13 cellular contexts compared by ENCODE assay signal in genomic region chr6:133341607-133342158, GRCh38.
DNase-seq lines count a peak whose midpoint lies in the region; ATAC-seq and TF ChIP-seq lines count a peak whose summit lies in the region.
"Had no signal": no experiment of that assay in that cellular context is flagged by ENCODE, and none has a peak within 500 bp of the region (broad histone marks: within the 10 kb centered on the region; RNA-seq: fewer than 3 reads in every experiment).

No MANE protein-coding gene starts in this region.

- DNase-seq in A673 (ENCODE audit: low spot score) = peak; percentile 47
- DNase-seq in HT1080 (ENCODE audit: low read depth) = peak; percentile 72
- DNase-seq in PC-3 = peak; percentile 83
- peak; percentile 53 for DNase-seq in glomerular visceral epithelial cell (ENCODE audit: extremely low spot score)
- DNase-seq in mesendoderm = no peak
- no peak for DNase-seq in DMS79 treated with DMSO at 0.1 percent for 48 hours (lab: John Stamatoyannopoulos, UW)
- DNase-seq in activated naive CD4-positive, alpha-beta T cell treated with anti-CD3 and anti-CD28 coated beads, Interleukin-2, amount 50 U/mL, for 16 hours = no peak
- DNase-seq: effector CD4-positive, alpha-beta T cell; hypothalamus; T-helper 1 cell had no signal

- no peaks in the 10 kb centered on the region for H3K9me2 ChIP-seq in PC-3 (replicated peaks; ENCODE audit: low read length)

- no peak overlapping the region for H3K56ac ChIP-seq in mesendoderm (ENCODE audit: low read length)

- POLR2A ChIA-PET in A673 (lab: Charles Lee; ENCODE audit: low non-redundant PET) = no interaction called here
- POLR2A ChIA-PET in PC-3 (lab: Charles Lee; ENCODE audit: unreplicated experiment) = no interaction called here

- no peak overlapping the region for H3K4ac ChIP-seq in mesendoderm (ENCODE audit: low read depth, low read length)

- CTCF ChIA-PET in A673 (lab: Charles Lee) = no interaction called here
- CTCF ChIA-PET in PC-3 (lab: Charles Lee) = interaction anchor here (0.6 kb wide), 1 partner anchor 1749 kb away, joined by 3 read pairs; no protein-coding TSS in a partner anchor

- ATAC-seq in PC-3 = peak; percentile 68
- ATAC-seq in GM21825 (IDR thresholded peaks at IDR 0.05; ENCODE audit: unreplicated experiment) = no peak

- peaks cover 13% of the 10 kb centered on the region for H3K79me2 ChIP-seq in PC-3 (ENCODE audit: low read length)
- no peaks in the 10 kb centered on the region for H3K79me2 ChIP-seq in mesendoderm (ENCODE audit: control insufficient read depth, insufficient read depth, low read length)

- no peak overlapping the region for H3K18ac ChIP-seq in mesendoderm (ENCODE audit: low read length)

- intact Hi-C loops in A673 (cut with micrococcal nuclease; ENCODE audit: unreplicated experiment) = no loop called here
- intact Hi-C loops in PC-3 (cut with micrococcal nuclease) = loop anchor here (5.0 kb wide), 1 partner anchor 99 kb away; the partner anchor contains the start of gene EYA4

- no peak overlapping the region for H2AK5ac ChIP-seq in mesendoderm (ENCODE audit: low read length)

- H2AFZ ChIP-seq in PC-3 (ENCODE audit: low read length) = no peak overlapping the region

- H3K4me3 ChIP-seq in A673 (ENCODE audit: low read depth, low read length, poor library complexity, severe bottlenecking) (no peak overlapping the region), PC-3 (ENCODE audit: low read length) (no peak overlapping the region), mesendoderm (ENCODE audit: low read length) (no peak overlapping the region)
- H3K4me3 ChIP-seq: right atrium auricular region, thyroid gland had no signal

- H2BK15ac ChIP-seq in mesendoderm (replicated peaks; ENCODE audit: low read depth) = no peak overlapping the region

- H3K9me3 ChIP-seq in A673 (ENCODE audit: low read depth, low read length, poor library complexity, severe bottlenecking) (no peaks in the 10 kb centered on the region), PC-3 (ENCODE audit: low read length) (no peaks in the 10 kb centered on the region)
- H3K9me3 ChIP-seq: right atrium auricular region, thyroid gland had no signal

- H4K5ac ChIP-seq in mesendoderm (ENCODE audit: low read length) = no peak overlapping the region

- H3K27me3 ChIP-seq in A673 (replicated peaks; ENCODE audit: insufficient read depth, low read depth, low read length, poor library complexity) = no peaks in the 10 kb centered on the region
- H3K27me3 ChIP-seq in PC-3 (ENCODE audit: low read length) = no peaks in the 10 kb centered on the region
- H3K27me3 ChIP-seq in mesendoderm (ENCODE audit: insufficient read depth, low read length, poor library complexity) = no peaks in the 10 kb centered on the region
- H3K27me3 ChIP-seq: right atrium auricular region, thyroid gland had no signal

- H3K4me1 ChIP-seq in A673 (ENCODE audit: insufficient read depth, low read length, poor library complexity, severe bottlenecking) (peaks cover 4% of the 10 kb centered on the region), PC-3 (ENCODE audit: insufficient read depth, low read length) (peaks cover 37% of the 10 kb centered on the region), mesendoderm (ENCODE audit: control insufficient read depth, low read depth, low read length) (peaks cover 2% of the 10 kb centered on the region)
- H3K4me1 ChIP-seq: right atrium auricular region had no signal

- no CpG with 5 or more reads among the region's 1 CpG for WGBS in mesendoderm (ENCODE audit: extremely low coverage, insufficient coverage, low lambda C conversion rate)

- no peaks in the 10 kb centered on the region for H3F3A ChIP-seq in PC-3 (ENCODE audit: low read length, unreplicated experiment)

- H4K8ac ChIP-seq in mesendoderm (ENCODE audit: low read depth, low read length) = no peak overlapping the region

- H3K23ac ChIP-seq in mesendoderm (ENCODE audit: low read length) = no peak overlapping the region

- no peaks in the 10 kb centered on the region for H4K20me1 ChIP-seq in PC-3 (ENCODE audit: low read length)

- H3K9ac ChIP-seq in PC-3 (ENCODE audit: low read length) (no peak overlapping the region), mesendoderm (ENCODE audit: low read length) (no peak overlapping the region)

- TF ChIP-seq CTCF in A673 (conservative IDR thresholded peaks at IDR 0.05; ENCODE audit: low read depth, low read length) (no peak), PC-3 (conservative IDR thresholded peaks at IDR 0.05; ENCODE audit: low read depth, low read length) (no peak)

- H3K27ac ChIP-seq in A673 (ENCODE audit: low read depth, low read length, poor library complexity, severe bottlenecking) = no peak overlapping the region
- H3K27ac ChIP-seq in PC-3 (ENCODE audit: low read length) = peak overlapping the region; percentile 74
- no peak overlapping the region for H3K27ac ChIP-seq in mesendoderm (ENCODE audit: low read depth, low read length)
- H3K27ac ChIP-seq: right atrium auricular region had no signal

- BruUV-seq in A673 (replicated peaks; lab: Mats Ljungman, UMichigan) (no TSS peak), PC-3 (replicated peaks; lab: Mats Ljungman, UMichigan) (no TSS peak)

- no peak overlapping the region for H2BK5ac ChIP-seq in mesendoderm (ENCODE audit: low read length)

- H2BK120ac ChIP-seq in mesendoderm (ENCODE audit: low read depth, low read length) = no peak overlapping the region

- H3K36me3 ChIP-seq in A673 (ENCODE audit: insufficient read depth, low read length, poor library complexity, severe bottlenecking) (no peaks in the 10 kb centered on the region), PC-3 (ENCODE audit: low read depth, low read length) (no peaks in the 10 kb centered on the region), mesendoderm (ENCODE audit: control insufficient read depth, insufficient read depth, low read length) (no peaks in the 10 kb centered on the region)
- H3K36me3 ChIP-seq: right atrium auricular region, thyroid gland had no signal

- peak overlapping the region; percentile 33; the same call in 1 of the 2 replicates for H3K4me2 ChIP-seq in PC-3 (ENCODE audit: low read length)
- H3K4me2 ChIP-seq in mesendoderm (ENCODE audit: low read length) = no peak overlapping the region

- no peaks in the 10 kb centered on the region for H3K79me1 ChIP-seq in mesendoderm (ENCODE audit: low read length)

Comparison
In these comparisons a context has a peak if more than half of its experiments do, and no peak if none do; other contexts are left out.
1. DNase-seq: peak in A673 (single experiment), HT1080 (single experiment), PC-3 (single experiment) and glomerular visceral epithelial cell (single experiment); none in mesendoderm (single experiment), DMS79 treated with DMSO at 0.1 percent for 48 hours (single experiment) and activated naive CD4-positive, alpha-beta T cell treated with anti-CD3 and anti-CD28 coated beads, Interleukin-2, amount 50 U/mL, for 16 hours (single experiment).